13 cellular contexts compared by ENCODE assay signal in the genomic region with DNA sequence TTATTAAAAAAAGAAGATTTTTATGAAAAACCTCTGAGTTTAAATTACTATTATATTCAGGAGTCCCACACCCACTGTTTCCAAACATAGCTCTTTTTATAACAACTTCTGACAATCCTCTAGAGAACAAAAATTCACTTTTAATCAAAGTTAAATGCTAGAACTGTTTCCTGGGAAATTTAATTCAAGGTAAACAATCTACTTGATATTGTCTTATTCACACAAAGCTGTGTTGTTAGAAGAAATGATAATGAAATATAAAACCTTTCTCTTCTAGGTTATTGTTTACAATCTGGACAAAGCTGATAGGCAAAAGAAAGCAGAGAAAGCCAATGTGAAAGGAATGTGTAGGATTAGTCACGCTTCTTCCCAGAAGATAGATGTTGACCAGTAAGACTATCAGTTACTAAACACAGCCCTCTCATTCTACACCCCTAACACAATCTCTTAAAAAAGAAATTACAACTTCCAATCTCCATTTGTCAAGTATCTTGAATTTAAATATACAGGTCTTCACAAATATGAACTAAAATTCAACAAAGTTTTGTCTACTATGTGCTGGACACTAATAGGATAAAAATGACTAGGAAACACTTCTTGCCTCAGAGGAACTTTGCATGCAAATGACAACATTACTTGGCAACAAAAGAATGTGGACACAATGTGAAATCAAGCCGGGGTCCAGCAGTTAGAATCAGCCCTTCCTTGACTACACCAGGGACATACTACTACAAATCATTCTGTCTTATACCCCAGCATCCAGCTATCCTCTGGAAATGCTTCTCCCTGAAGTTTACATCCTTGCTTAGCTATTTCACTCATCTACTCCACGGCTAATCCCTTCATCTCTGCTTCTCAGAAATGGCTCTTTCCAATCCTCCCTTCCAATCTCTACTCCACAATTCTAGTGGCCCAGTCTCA.
DNase-seq lines count a peak whose midpoint lies in the region; ATAC-seq and TF ChIP-seq lines count a peak whose summit lies in the region.
"Had no signal": no experiment of that assay in that cellular context is flagged by ENCODE, and none has a peak within 500 bp of the region (broad histone marks: within the 10 kb centered on the region; RNA-seq: fewer than 3 reads in every experiment).

No MANE protein-coding gene starts in this region.

- no peak overlapping the region for H2AFZ ChIP-seq in fibroblast of lung (ENCODE audit: low read length)
- peak overlapping the region; percentile 0 for H2AFZ ChIP-seq in osteoblast (ENCODE audit: low read length)

- H3K9me3 Mint-ChIP-seq in Caco-2 (ENCODE audit: unreplicated experiment): peaks cover 12% of the 10 kb centered on the region

- BruUV-seq in Caco-2 (replicated peaks; lab: Mats Ljungman, UMichigan): no TSS peak

- H4K20me1 ChIP-seq in fibroblast of lung (ENCODE audit: control insufficient read depth, extremely low read depth, insufficient read depth, low read length): no peaks in the 10 kb centered on the region
- no peaks in the 10 kb centered on the region for H4K20me1 ChIP-seq in osteoblast (ENCODE audit: insufficient read depth, low read length)

- no peak overlapping the region for H3K9ac ChIP-seq in fibroblast of lung (ENCODE audit: insufficient read depth, low read length)

- H3K27me3 Mint-ChIP-seq in Caco-2 (ENCODE audit: insufficient read depth, unreplicated experiment): no peaks in the 10 kb centered on the region

- H3K9me3 ChIP-seq in fibroblast of lung (ENCODE audit: control insufficient read depth, insufficient read depth, low read depth, low read length) (no peaks in the 10 kb centered on the region), osteoblast (ENCODE audit: low read depth, low read length) (no peaks in the 10 kb centered on the region), Caco-2 (peaks cover 3% of the 10 kb centered on the region; the same call in 1 of the 2 replicates)
- H3K9me3 ChIP-seq: pancreas had no signal

- POLR2A ChIA-PET in Caco-2 (lab: Charles Lee): no interaction called here

- H3K4me1 Mint-ChIP-seq in Caco-2 (ENCODE audit: low read depth, unreplicated experiment): peaks cover 11% of the 10 kb centered on the region

- intact Hi-C loops in Caco-2 (cut with micrococcal nuclease; ENCODE audit: unreplicated experiment): no loop called here

- ATAC-seq in GM19035 (IDR thresholded peaks at IDR 0.05; ENCODE audit: unreplicated experiment): no peak
- ATAC-seq: activated T-cell treated with anti-CD3 and anti-CD28 coated beads, Interleukin-2, amount 50 U/mL, for 72 hours had no signal

- TF ChIP-seq CTCF in fibroblast of lung (conservative IDR thresholded peaks at IDR 0.05 in 1 of 2, IDR thresholded peaks at IDR 0.05 in 1 of 2; ENCODE audit: low read depth in 1 of 2, low read length in 2 of 2) (no peak), osteoblast (IDR thresholded peaks at IDR 0.05; ENCODE audit: extremely low read depth, low read depth, low read length) (no peak), Caco-2 (IDR thresholded peaks at IDR 0.05; ENCODE audit: insufficient read depth in 1 of 2, low read depth in 1 of 2, low read length in 1 of 2, severe bottlenecking in 1 of 2, unreplicated experiment in 1 of 2) (no peak)

- H3K27me3 ChIP-seq in fibroblast of lung (ENCODE audit: control insufficient read depth, insufficient read depth, low read length) (no peaks in the 10 kb centered on the region), osteoblast (ENCODE audit: insufficient read depth, low read length) (no peaks in the 10 kb centered on the region), Caco-2 (replicated peaks; ENCODE audit: control insufficient read depth, insufficient read depth, low read length) (no peaks in the 10 kb centered on the region)
- H3K27me3 ChIP-seq: dorsolateral prefrontal cortex, pancreas, upper lobe of left lung had no signal

- no peaks in the 10 kb centered on the region for H3K79me2 ChIP-seq in fibroblast of lung (ENCODE audit: control insufficient read depth, insufficient read depth, low read length)
- H3K79me2 ChIP-seq in osteoblast (ENCODE audit: insufficient read depth, low read length): no peaks in the 10 kb centered on the region

- CTCF ChIA-PET in Caco-2 (lab: Charles Lee): no interaction called here

- H3K4me2 ChIP-seq in fibroblast of lung (ENCODE audit: extremely low read depth, insufficient read depth, low read length) (peak overlapping the region; percentile 38), osteoblast (ENCODE audit: insufficient read depth, low read length) (peak overlapping the region; percentile 53)

- H3K27ac Mint-ChIP-seq in Caco-2 (ENCODE audit: unreplicated experiment): no peak overlapping the region
- H3K27ac Mint-ChIP-seq: activated T-cell treated with anti-CD3 and anti-CD28 coated beads, Interleukin-2, amount 50 U/mL, for 72 hours had no signal

- no peaks in the 10 kb centered on the region for H3K36me3 Mint-ChIP-seq in Caco-2 (ENCODE audit: insufficient read depth, unreplicated experiment)

- DNase-seq in ELF-1 (ENCODE audit: low read depth, low spot score) (peak; percentile 6), RPMI7951 (ENCODE audit: low read depth) (peak; percentile 9), fibroblast of lung (ENCODE audit: low read depth in 2 of 2) (peak; percentile 60 to 81), osteoblast (ENCODE audit: insufficient read length, low spot score, missing footprints) (peak; percentile 39), D341Med (ENCODE audit: low spot score) (no peak), SKM-1 (lab: John Stamatoyannopoulos, UW; ENCODE audit: unreplicated experiment) (no peak), Caco-2 (no peak)
- DNase-seq: activated T-cell treated with anti-CD3 and anti-CD28 coated beads, Interleukin-2, amount 50 U/mL, for 72 hours; dorsolateral prefrontal cortex; NCI-H1105 treated with DMSO at 0.1 percent for 48 hours; pancreas; upper lobe of left lung had no signal

- no peak overlapping the region for H3K27ac ChIP-seq in fibroblast of lung (ENCODE audit: insufficient read depth, low read length)
- peak overlapping the region; percentile 66 for H3K27ac ChIP-seq in osteoblast (ENCODE audit: low read depth, low read length)
- H3K27ac ChIP-seq: dorsolateral prefrontal cortex, pancreas, upper lobe of left lung had no signal

- H3K4me1 ChIP-seq in fibroblast of lung (ENCODE audit: control insufficient read depth, extremely low read depth, insufficient read depth, low read length) (no peaks in the 10 kb centered on the region), osteoblast (ENCODE audit: insufficient read depth, low read length) (peaks cover 25% of the 10 kb centered on the region), Caco-2 (no peaks in the 10 kb centered on the region)
- H3K4me1 ChIP-seq: pancreas had no signal

- H3K4me3 ChIP-seq in fibroblast of lung (replicated peaks in 1 of 4; ENCODE audit: control extremely low read depth in 1 of 4, insufficient read depth in 1 of 4, low read depth in 3 of 4, low read length in 4 of 4): no peak overlapping the region
- H3K4me3 ChIP-seq in osteoblast (ENCODE audit: insufficient read depth, low read length): peak overlapping the region; percentile 10
- H3K4me3 ChIP-seq in Caco-2 (ENCODE audit: low read depth, low read length): no peak overlapping the region
- H3K4me3 ChIP-seq: dorsolateral prefrontal cortex, pancreas, upper lobe of left lung had no signal

- no peak overlapping the region for H3K4me3 Mint-ChIP-seq in Caco-2 (ENCODE audit: unreplicated experiment)
- H3K4me3 Mint-ChIP-seq: activated T-cell treated with anti-CD3 and anti-CD28 coated beads, Interleukin-2, amount 50 U/mL, for 72 hours had no signal

- no peaks in the 10 kb centered on the region for H3K36me3 ChIP-seq in fibroblast of lung (ENCODE audit: control insufficient read depth, insufficient read depth, low read length)
- H3K36me3 ChIP-seq in osteoblast (ENCODE audit: insufficient read depth, low read length): no peaks in the 10 kb centered on the region
- H3K36me3 ChIP-seq in Caco-2 (ENCODE audit: control insufficient read depth, insufficient read depth, low read length): no peaks in the 10 kb centered on the region
- H3K36me3 ChIP-seq: pancreas, upper lobe of left lung had no signal

Comparison
In these comparisons a context has a peak if more than half of its experiments do, and no peak if none do; other contexts are left out.
1. DNase-seq: peak in ELF-1 (single experiment), RPMI7951 (single experiment), fibroblast of lung (2 of 2) and osteoblast (single experiment); none in D341Med (single experiment), SKM-1 (single experiment) and Caco-2 (0 of 2).